1 cellular context compared by ENCODE assay signal in the genomic region with DNA sequence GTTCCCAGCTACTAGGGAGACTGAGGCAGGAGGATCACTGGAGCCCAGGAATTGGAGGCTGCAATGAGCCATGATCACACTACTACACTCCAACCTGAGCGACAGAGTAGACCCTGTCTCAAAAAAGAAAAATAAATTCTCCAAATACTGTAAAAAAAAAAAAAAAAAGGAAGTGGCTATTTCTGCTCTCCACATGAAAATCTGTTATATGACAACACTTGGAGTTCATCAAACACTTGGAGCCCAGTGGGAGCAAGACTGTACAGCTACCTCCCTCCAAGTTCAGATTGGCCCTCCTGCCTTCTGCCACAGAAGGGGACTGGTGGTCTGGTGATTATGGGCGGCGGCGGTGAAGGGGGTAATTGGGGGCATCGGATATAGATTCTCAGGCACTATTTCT.
TF ChIP-seq lines count a peak whose summit lies in the region.

No MANE protein-coding gene starts in this region.

TF ChIP-seq in A549, 52 proteins besides CTCF, POLR2A, EP300 and RAD21 (continued from another document):
- TF ChIP-seq CEBPB (IDR thresholded peaks at IDR 0.05): no peak
- no peak for TF ChIP-seq SREBF2 (IDR thresholded peaks at IDR 0.05)
